29 cellular contexts compared by ENCODE assay signal in genomic region chr4:121991968-121992367, GRCh38. TPM values are rescaled to one million over a fixed set of nuclear protein-coding genes. Genes with fewer than 3 reads are reported as not detected.
"Had no signal": no experiment of that assay in that cellular context is flagged by ENCODE, and none has a peak within 500 bp of the region (broad histone marks: within the 10 kb centered on the region; RNA-seq: fewer than 3 reads in every experiment).

No MANE protein-coding gene starts in this region.

- H3K4me3 Mint-ChIP-seq: activated CD4-positive, alpha-beta memory T cell treated with anti-CD3 and anti-CD28 coated beads for 36 hours; activated CD4-positive, alpha-beta T cell treated with anti-CD3 and anti-CD28 coated beads for 36 hours; activated CD4-positive, alpha-beta T cell treated with anti-CD3 and anti-CD28 coated beads, Interleukin-2, amount 10 ng/mL, durations not matched to agents 24 days and 14 days; activated naive CD4-positive, alpha-beta T cell treated with anti-CD3 and anti-CD28 coated beads, Interleukin-2, amount 10 ng/mL, durations not matched to agents 7 days and 5 days; activated naive CD8-positive, alpha-beta T cell treated with anti-CD3 and anti-CD28 coated beads, Interleukin-2, amount 10 ng/mL, durations not matched to agents 7 days and 5 days; activated T-cell treated with anti-CD3 and anti-CD28 coated beads, Interleukin-2, amount 50 U/mL, for 24 hours; activated T-cell treated with anti-CD3 and anti-CD28 coated beads, Interleukin-2, amount 50 U/mL, for 72 hours; central memory CD8-positive, alpha-beta T cell; dendritic cell treated with granulocyte-macrophage colony-stimulating factor and Interleukin-4, amounts not matched to agents 40 ng/mL and 50 ng/mL, for 4 days; endodermal cell had no signal

- H3K27me3 ChIP-seq: brain microvascular endothelial cell, dorsolateral prefrontal cortex, gastroesophageal sphincter had no signal

- H3K36me3 Mint-ChIP-seq: activated CD4-positive, alpha-beta memory T cell treated with anti-CD3 and anti-CD28 coated beads for 36 hours; activated naive CD4-positive, alpha-beta T cell treated with anti-CD3 and anti-CD28 coated beads, Interleukin-2, amount 10 ng/mL, durations not matched to agents 7 days and 5 days; activated naive CD4-positive, alpha-beta T cell treated with anti-CD3 and anti-CD28 coated beads, Interleukin-2, amount 50 U/mL, for 72 hours; activated naive CD8-positive, alpha-beta T cell treated with anti-CD3 and anti-CD28 coated beads, Interleukin-2, amount 10 ng/mL, durations not matched to agents 7 days and 5 days had no signal

- H3K4me1 ChIP-seq: foreskin keratinocyte, gastroesophageal sphincter had no signal

- H3K4me1 Mint-ChIP-seq: activated CD4-positive, alpha-beta T cell treated with anti-CD3 and anti-CD28 coated beads, Interleukin-2, amount 10 ng/mL, durations not matched to agents 24 days and 14 days; activated naive CD4-positive, alpha-beta T cell treated with anti-CD3 and anti-CD28 coated beads, Interleukin-2, amount 10 ng/mL, durations not matched to agents 7 days and 5 days; central memory CD8-positive, alpha-beta T cell had no signal

- H3K4me3 ChIP-seq: coronary artery, dorsolateral prefrontal cortex, gastroesophageal sphincter had no signal

- H3K36me3 ChIP-seq: brain microvascular endothelial cell, gastroesophageal sphincter had no signal

- H3K27ac Mint-ChIP-seq: activated CD4-positive, alpha-beta memory T cell treated with anti-CD3 and anti-CD28 coated beads for 36 hours; activated CD4-positive, alpha-beta T cell treated with anti-CD3 and anti-CD28 coated beads for 36 hours; activated CD4-positive, alpha-beta T cell treated with anti-CD3 and anti-CD28 coated beads, Interleukin-2, amount 10 ng/mL, durations not matched to agents 24 days and 14 days; activated naive CD4-positive, alpha-beta T cell treated with anti-CD3 and anti-CD28 coated beads, Interleukin-2, amount 10 ng/mL, durations not matched to agents 7 days and 5 days; activated naive CD4-positive, alpha-beta T cell treated with anti-CD3 and anti-CD28 coated beads, Interleukin-2, amount 50 U/mL, for 72 hours; activated naive CD8-positive, alpha-beta T cell treated with anti-CD3 and anti-CD28 coated beads, Interleukin-2, amount 10 ng/mL, durations not matched to agents 7 days and 5 days; activated T-cell treated with anti-CD3 and anti-CD28 coated beads, Interleukin-2, amount 50 U/mL, for 24 hours; activated T-cell treated with anti-CD3 and anti-CD28 coated beads, Interleukin-2, amount 50 U/mL, for 72 hours; dendritic cell treated with granulocyte-macrophage colony-stimulating factor and Interleukin-4, amounts not matched to agents 40 ng/mL and 50 ng/mL, for 4 days; endodermal cell had no signal

- H3K27ac ChIP-seq: brain microvascular endothelial cell, coronary artery, dorsolateral prefrontal cortex, foreskin keratinocyte, gastroesophageal sphincter had no signal

- H3K9me3 Mint-ChIP-seq: activated CD4-positive, alpha-beta memory T cell treated with anti-CD3 and anti-CD28 coated beads for 36 hours; activated CD4-positive, alpha-beta T cell treated with anti-CD3 and anti-CD28 coated beads, Interleukin-2, amount 10 ng/mL, durations not matched to agents 24 days and 14 days; activated naive CD4-positive, alpha-beta T cell treated with anti-CD3 and anti-CD28 coated beads, Interleukin-2, amount 10 ng/mL, durations not matched to agents 7 days and 5 days; activated naive CD4-positive, alpha-beta T cell treated with anti-CD3 and anti-CD28 coated beads, Interleukin-2, amount 50 U/mL, for 72 hours; activated naive CD8-positive, alpha-beta T cell treated with anti-CD3 and anti-CD28 coated beads, Interleukin-2, amount 10 ng/mL, durations not matched to agents 7 days and 5 days; activated T-cell treated with anti-CD3 and anti-CD28 coated beads, Interleukin-2, amount 50 U/mL, for 24 hours; activated T-cell treated with anti-CD3 and anti-CD28 coated beads, Interleukin-2, amount 50 U/mL, for 72 hours; central memory CD8-positive, alpha-beta T cell; dendritic cell treated with granulocyte-macrophage colony-stimulating factor and Interleukin-4, amounts not matched to agents 40 ng/mL and 50 ng/mL, for 4 days; endodermal cell had no signal

- ATAC-seq: activated CD4-positive, alpha-beta T cell treated with anti-CD3 and anti-CD28 coated beads for 36 hours; activated naive CD4-positive, alpha-beta T cell treated with anti-CD3 and anti-CD28 coated beads, Interleukin-2, amount 50 U/mL, for 72 hours; activated T-cell treated with anti-CD3 and anti-CD28 coated beads, Interleukin-2, amount 50 U/mL, for 72 hours; esophagus mucosa; foreskin keratinocyte; gastroesophageal sphincter had no signal

- DNase-seq: activated CD4-positive, alpha-beta memory T cell treated with anti-CD3 and anti-CD28 coated beads for 36 hours; activated CD4-positive, alpha-beta T cell treated with anti-CD3 and anti-CD28 coated beads for 36 hours; activated CD4-positive, CD25-positive, alpha-beta regulatory T cell; activated CD4-positive, CD25-positive, alpha-beta regulatory T cell treated with anti-CD3 and anti-CD28 coated beads, Interleukin-2, amount 50 U/mL, for 72 hours; activated CD8-positive, alpha-beta memory T cell treated with anti-CD3 and anti-CD28 coated beads, Interleukin-2, amount 50 U/mL, for 48 hours; activated gamma-delta T cell; activated naive CD4-positive, alpha-beta T cell; activated naive CD4-positive, alpha-beta T cell treated with anti-CD3 and anti-CD28 coated beads, Interleukin-2, amount 10 ng/mL, durations not matched to agents 7 days and 5 days; activated naive CD8-positive, alpha-beta T cell treated with anti-CD3 and anti-CD28 coated beads, Interleukin-2, amount 10 ng/mL, durations not matched to agents 7 days and 5 days; activated T-cell treated with anti-CD3 and anti-CD28 coated beads for 4 hours; activated T-cell treated with anti-CD3 and anti-CD28 coated beads, Interleukin-2, amount 50 U/mL, for 24 hours; activated T-cell treated with anti-CD3 and anti-CD28 coated beads, Interleukin-2, amount 50 U/mL, for 72 hours; amniotic stem cell; anterior cingulate cortex; brain microvascular endothelial cell; dorsolateral prefrontal cortex; effector memory CD4-positive, alpha-beta T cell; endodermal cell; foreskin keratinocyte; T-helper 2 cell had no signal

- FAIRE-seq: astrocyte, bronchial epithelial cell had no signal

- H3K9me3 ChIP-seq: gastroesophageal sphincter had no signal

RNA-seq across cellular contexts. Expression of gene TRPC3, which starts 40.1 kb away (rescaled TPM):
- total RNA-seq: esophagus mucosa, foreskin keratinocyte had no signal
- polyA plus RNA-seq: foreskin keratinocyte had no signal
